ENCODE assay signal across 27 cellular contexts in genomic region chr11:688681-689080, GRCh38. TPM values are rescaled to one million over a fixed set of nuclear protein-coding genes. Genes with fewer than 3 reads are reported as not detected.
DNase-seq lines count a peak whose midpoint lies in the region; ATAC-seq, FAIRE-seq and TF ChIP-seq lines count a peak whose summit lies in the region.
"Had no signal": no experiment of that assay in that cellular context is flagged by ENCODE, and none has a peak within 500 bp of the region (broad histone marks: within the 10 kb centered on the region; RNA-seq: fewer than 3 reads in every experiment).

No MANE protein-coding gene starts in this region.

- H3K27ac Mint-ChIP-seq in chondrocyte (ENCODE audit: unreplicated experiment) (peak overlapping the region; percentile 12), osteocyte (ENCODE audit: unreplicated experiment) (peak overlapping the region; percentile 95), T-helper 17 cell (no peak overlapping the region)
- H3K27ac Mint-ChIP-seq in activated CD4-positive, alpha-beta T cell treated with anti-CD3 and anti-CD28 coated beads for 36 hours = no peak overlapping the region
- H3K27ac Mint-ChIP-seq: CD14-positive monocyte had no signal

- TF ChIP-seq CTCF in chondrocyte (IDR thresholded peaks at IDR 0.05) (no peak), osteocyte (IDR thresholded peaks at IDR 0.05) (no peak), kidney (IDR thresholded peaks at IDR 0.05; ENCODE audit: borderline replicate concordance, extremely low read depth, insufficient read depth) (no peak)

- peaks cover 0 to 7% of the 10 kb centered on the region in 2 donors for H3K4me1 ChIP-seq in kidney (ENCODE audit: control insufficient read depth in 1 of 2, insufficient read depth in 1 of 2, low read depth in 1 of 2, low read length in 2 of 2)

- no peaks in the 10 kb centered on the region for H3K27me3 Mint-ChIP-seq in chondrocyte (ENCODE audit: low read depth)
- no peaks in the 10 kb centered on the region for H3K27me3 Mint-ChIP-seq in osteocyte (ENCODE audit: unreplicated experiment)
- H3K27me3 Mint-ChIP-seq in activated CD4-positive, alpha-beta T cell treated with anti-CD3 and anti-CD28 coated beads for 36 hours = no peaks in the 10 kb centered on the region
- no peaks in the 10 kb centered on the region for H3K27me3 Mint-ChIP-seq in T-helper 17 cell

- H3K4me3 ChIP-seq in kidney (ENCODE audit: low read length in 2 of 2) = no peak overlapping the region
- H3K4me3 ChIP-seq: GM23248, SJCRH30 had no signal

- no peak overlapping the region for H3K27ac ChIP-seq in kidney (ENCODE audit: low read depth in 2 of 2, low read length in 2 of 2)
- H3K27ac ChIP-seq: GM23248, SJCRH30 had no signal

- H3K9me3 Mint-ChIP-seq in chondrocyte (ENCODE audit: low read depth) (no peaks in the 10 kb centered on the region), osteocyte (ENCODE audit: unreplicated experiment) (no peaks in the 10 kb centered on the region)
- H3K9me3 Mint-ChIP-seq in activated CD4-positive, alpha-beta T cell treated with anti-CD3 and anti-CD28 coated beads for 36 hours (ENCODE audit: low read depth) = no peaks in the 10 kb centered on the region
- H3K9me3 Mint-ChIP-seq: H9 had no signal

- intact Hi-C loops in activated CD4-positive, alpha-beta T cell treated with anti-CD3 and anti-CD28 coated beads for 36 hours (cut with DNase I, micrococcal nuclease) = no loop called here
- intact Hi-C loops in kidney (cut with DNase I) = no loop called here

- peaks cover 19 to 23% of the 10 kb centered on the region in 2 donors for H3K36me3 ChIP-seq in kidney (ENCODE audit: control insufficient read depth in 1 of 2, insufficient read depth in 2 of 2, low read length in 2 of 2)

- POLR2A ChIA-PET in activated CD4-positive, alpha-beta T cell treated with anti-CD3 and anti-CD28 coated beads for 36 hours (lab: Charles Lee) = no interaction called here

- CTCF ChIA-PET in activated CD4-positive, alpha-beta T cell treated with anti-CD3 and anti-CD28 coated beads for 36 hours (lab: Charles Lee) = no interaction called here

- DNase-seq in GDM1 (lab: John Stamatoyannopoulos, UW) = peak; percentile 40
- peak; percentile 86 to 92 for DNase-seq in Kasumi-1 (lab: John Stamatoyannopoulos, UW)
- no peak for DNase-seq in chondrocyte (ENCODE audit: low spot score)
- no peak for DNase-seq in osteocyte (ENCODE audit: extremely low spot score, unreplicated experiment)
- no peak for DNase-seq in activated CD4-positive, alpha-beta T cell treated with anti-CD3 and anti-CD28 coated beads for 36 hours
- no peak for DNase-seq in kidney
- DNase-seq in T-helper 17 cell = no peak
- DNase-seq in NCI-H524 treated with DMSO at 0.1 percent for 48 hours (lab: John Stamatoyannopoulos, UW) = no peak
- DNase-seq: Calu3, DND-41, GM23248, H9, KBM-7, MM.1S, NCI-H1048, NCI-H1417 treated with DMSO at 0.1 percent for 48 hours, NCI-H1694 treated with DMSO at 0.1 percent for 48 hours, NCI-H2171 treated with DMSO at 0.1 percent for 48 hours, NCI-H345, NCI-H510A treated with DMSO at 0.1 percent for 48 hours, NCI-H774, SJCRH30 had no signal

- H3K4me1 Mint-ChIP-seq in chondrocyte (ENCODE audit: low read depth) (peaks cover 41% of the 10 kb centered on the region), osteocyte (ENCODE audit: unreplicated experiment) (peaks cover 47% of the 10 kb centered on the region), T-helper 17 cell (peaks cover 25% of the 10 kb centered on the region)
- peaks cover 36% of the 10 kb centered on the region for H3K4me1 Mint-ChIP-seq in activated CD4-positive, alpha-beta T cell treated with anti-CD3 and anti-CD28 coated beads for 36 hours

- ATAC-seq in activated CD4-positive, alpha-beta T cell treated with anti-CD3 and anti-CD28 coated beads for 36 hours = no peak
- ATAC-seq in T-helper 17 cell = no peak
- ATAC-seq: Right ventricle myocardium inferior, SK-N-SH treated with all-trans-retinoic acid at 6 μM for 48 hours had no signal

- peaks cover 32% of the 10 kb centered on the region for H3K36me3 Mint-ChIP-seq in chondrocyte (ENCODE audit: low read depth)
- H3K36me3 Mint-ChIP-seq in osteocyte (ENCODE audit: unreplicated experiment) = peaks cover 31% of the 10 kb centered on the region
- H3K36me3 Mint-ChIP-seq in activated CD4-positive, alpha-beta T cell treated with anti-CD3 and anti-CD28 coated beads for 36 hours (ENCODE audit: low read depth) = peaks cover 54% of the 10 kb centered on the region
- H3K36me3 Mint-ChIP-seq in T-helper 17 cell (ENCODE audit: low read depth) = peaks cover 7% of the 10 kb centered on the region

- H3K9me3 ChIP-seq in kidney (ENCODE audit: control insufficient read depth in 1 of 2, low read length in 2 of 2) (no peaks in the 10 kb centered on the region), T-helper 17 cell (ENCODE audit: control insufficient read depth, low read length, poor library complexity, severe bottlenecking) (no peaks in the 10 kb centered on the region)
- H3K9me3 ChIP-seq: SJCRH30 had no signal

- no peak overlapping the region for H3K4me3 Mint-ChIP-seq in chondrocyte (ENCODE audit: unreplicated experiment)
- no peak overlapping the region for H3K4me3 Mint-ChIP-seq in osteocyte (ENCODE audit: unreplicated experiment)
- H3K4me3 Mint-ChIP-seq in activated CD4-positive, alpha-beta T cell treated with anti-CD3 and anti-CD28 coated beads for 36 hours = no peak overlapping the region
- H3K4me3 Mint-ChIP-seq in T-helper 17 cell = no peak overlapping the region
- H3K4me3 Mint-ChIP-seq: CD14-positive monocyte, H9 had no signal

- H3K9ac ChIP-seq in kidney (ENCODE audit: low read length in 2 of 2) = no peak overlapping the region
- H3K9ac ChIP-seq: GM23248 had no signal

- FAIRE-seq in kidney (lab: Jason Lieb, UNC) = no peak
- FAIRE-seq: GM18507, HTR-8/SVneo had no signal

RNA-seq across cellular contexts. Expression of gene DEAF1, which starts 6.3 kb away (rescaled TPM):
- total RNA-seq in chondrocyte = 67.6 to 70.4 TPM (median 67.9 TPM) in 3 replicates
- total RNA-seq in osteocyte = 113 and 121 TPM in 2 replicates
- total RNA-seq in activated CD4-positive, alpha-beta T cell treated with anti-CD3 and anti-CD28 coated beads for 36 hours = 10 to 100 TPM; 47.4 to 56.6 TPM
- 54.5 TPM for total RNA-seq in kidney
- polyA plus RNA-seq in kidney (ENCODE audit: insufficient read depth, low read depth, low replicate concordance) = 30.2 TPM
- total RNA-seq in T-helper 17 cell = 10 to 100 TPM; 55.3 to 77.1 TPM

RNA-seq across cellular contexts. Expression of gene TMEM80, which starts 6.9 kb away (rescaled TPM):
- total RNA-seq in chondrocyte = 16.9 to 31.3 TPM (median 20.3 TPM) in 3 replicates
- total RNA-seq in osteocyte = 43.9 and 45.2 TPM in 2 replicates
- 10 to 100 TPM; 11.4 to 11.9 TPM for total RNA-seq in activated CD4-positive, alpha-beta T cell treated with anti-CD3 and anti-CD28 coated beads for 36 hours
- total RNA-seq in kidney = 38.6 TPM
- polyA plus RNA-seq in kidney (ENCODE audit: insufficient read depth, low read depth, low replicate concordance) = 36.2 TPM
- 10 to 100 TPM; 20.8 to 21.3 TPM for total RNA-seq in T-helper 17 cell

RNA-seq across cellular contexts. Expression of gene EPS8L2, which starts 17.4 kb away (rescaled TPM):
- total RNA-seq in chondrocyte (17.2 to 51.6 TPM (median 45.7 TPM) in 3 replicates), osteocyte (32.4 and 39.3 TPM in 2 replicates), kidney (287 TPM), T-helper 17 cell (10 to 100 TPM in 1 of 2 donors, 1 to 10 TPM in 1; 6.8 to 11.7 TPM)
- 10 to 100 TPM in 1 of 2 experiments, 1 to 10 TPM in 1; 8.0 to 10.5 TPM for total RNA-seq in activated CD4-positive, alpha-beta T cell treated with anti-CD3 and anti-CD28 coated beads for 36 hours
- polyA plus RNA-seq in kidney (ENCODE audit: insufficient read depth, low read depth, low replicate concordance) = 199 TPM
- polyA plus RNA-seq: CD14-positive monocyte had no signal

RNA-seq across cellular contexts. Expression of gene DRD4, which starts 51.6 kb away (rescaled TPM):
- total RNA-seq in chondrocyte (0.55 to 1.7 TPM (median 1.00 TPM) in 3 replicates), osteocyte (1.7 and 1.8 TPM in 2 replicates), kidney (1.1 TPM), T-helper 17 cell (under 1 TPM; 0.40 to 0.89 TPM)
- total RNA-seq in activated CD4-positive, alpha-beta T cell treated with anti-CD3 and anti-CD28 coated beads for 36 hours = under 1 TPM; 0.30 to 0.47 TPM
- polyA plus RNA-seq in kidney (ENCODE audit: insufficient read depth, low read depth, low replicate concordance) = 0.47 TPM
- total RNA-seq: GM23248, SJCRH30 had no signal
- polyA plus RNA-seq: CD14-positive monocyte, GM23248 had no signal

RNA-seq across cellular contexts. Expression of gene TALDO1, which starts 58.6 kb away (rescaled TPM):
- total RNA-seq in chondrocyte (128 to 227 TPM (median 151 TPM) in 3 replicates), osteocyte (156 and 171 TPM in 2 replicates), kidney (175 TPM), T-helper 17 cell (100 to 1,000 TPM in 1 of 2 donors, 10 to 100 TPM in 1; 60.4 to 102 TPM)
- 100 to 1,000 TPM; 239 to 246 TPM for total RNA-seq in activated CD4-positive, alpha-beta T cell treated with anti-CD3 and anti-CD28 coated beads for 36 hours
- 312 TPM for polyA plus RNA-seq in kidney (ENCODE audit: insufficient read depth, low read depth, low replicate concordance)

Comparison
In these comparisons a context has a peak if more than half of its experiments do, and no peak if none do; other contexts are left out.
1. DNase-seq: peak in GDM1 (single experiment) and Kasumi-1 (2 of 2); none in chondrocyte (single experiment), osteocyte (single experiment), activated CD4-positive, alpha-beta T cell treated with anti-CD3 and anti-CD28 coated beads for 36 hours (single experiment), kidney (single experiment), T-helper 17 cell (0 of 3) and NCI-H524 treated with DMSO at 0.1 percent for 48 hours (single experiment).
2. H3K27ac Mint-ChIP-seq: peak in chondrocyte (single experiment) and osteocyte (single experiment); none in activated CD4-positive, alpha-beta T cell treated with anti-CD3 and anti-CD28 coated beads for 36 hours (single experiment) and T-helper 17 cell (single experiment).